ENCODE assay signal across 8 cellular contexts in the genomic region with DNA sequence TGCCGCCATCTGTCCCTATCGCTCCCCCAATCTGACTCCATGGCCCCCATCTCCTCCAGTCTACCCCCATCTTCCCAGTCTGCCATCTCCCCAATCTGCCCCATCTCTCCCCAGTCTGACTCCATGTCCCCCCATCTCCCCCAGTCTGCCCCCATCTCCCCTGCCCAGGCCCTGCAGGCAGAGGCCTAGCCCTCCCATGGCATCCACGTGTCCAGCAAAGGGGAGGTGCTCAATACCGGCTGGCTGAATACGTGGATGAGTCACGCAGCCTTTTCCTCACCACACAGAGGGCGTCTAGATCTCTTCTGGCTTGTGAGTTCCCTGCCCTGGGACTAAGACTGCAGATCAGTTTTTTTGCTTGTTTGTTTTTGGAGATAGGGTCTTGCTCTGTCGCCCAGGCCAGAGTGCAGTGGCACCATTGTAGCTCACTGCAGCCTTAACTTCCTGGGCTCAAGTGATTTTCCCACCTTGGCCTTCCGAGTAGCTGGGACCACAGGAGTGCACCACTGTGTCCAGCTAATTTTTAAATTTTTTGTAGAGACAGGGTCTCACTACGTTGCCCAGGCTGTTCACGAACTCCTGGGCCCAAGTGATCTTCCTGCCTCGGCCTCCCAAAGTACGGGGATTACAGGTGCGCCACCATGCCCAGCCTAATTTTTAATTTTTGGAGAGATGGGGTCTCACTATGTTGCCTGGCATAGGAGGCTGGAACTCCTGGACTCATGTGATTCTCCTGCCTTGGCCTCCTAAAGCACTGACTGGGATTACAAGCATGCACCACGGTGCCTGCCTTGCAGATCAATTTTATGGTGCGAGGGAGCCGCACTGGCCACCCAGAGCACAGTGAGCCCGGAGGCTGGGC. TPM values are rescaled to one million over a fixed set of nuclear protein-coding genes. Genes with fewer than 3 reads are reported as not detected.
DNase-seq lines count a peak whose midpoint lies in the region; ATAC-seq and TF ChIP-seq lines count a peak whose summit lies in the region.

No MANE protein-coding gene starts in this region.

- no peaks in the 10 kb centered on the region for H3K9me3 Mint-ChIP-seq in activated naive CD4-positive, alpha-beta T cell treated with anti-CD3 and anti-CD28 coated beads, Interleukin-2, amount 50 U/mL, for 24 hours

- H3K4me3 ChIP-seq in HUES48 (ENCODE audit: low read depth, low read length) (peak overlapping the region; percentile 71; the same call in 1 of the 2 replicates), SJSA1 (peak overlapping the region; percentile 94; the same call in 1 of the 2 replicates), neutrophil (ENCODE audit: low read depth in 1 of 2, low read length in 1 of 2) (peak overlapping the region; percentile 60 to 73)

- peaks cover 45% of the 10 kb centered on the region for H3K4me1 Mint-ChIP-seq in activated naive CD4-positive, alpha-beta T cell treated with anti-CD3 and anti-CD28 coated beads, Interleukin-2, amount 50 U/mL, for 24 hours

- DNase-seq in DMS53 treated with DMSO at 0.1 percent for 48 hours (lab: John Stamatoyannopoulos, UW; ENCODE audit: unreplicated experiment) (peak; percentile 89), SJSA1 (ENCODE audit: low read depth in 1 of 2, low spot score in 2 of 2) (peak; percentile 64 to 90), germinal center (ENCODE audit: low spot score) (peak; percentile 56)

- TF ChIP-seq CTCF in neutrophil (IDR thresholded peaks at IDR 0.05): no peak

- ATAC-seq in HG03135 (IDR thresholded peaks at IDR 0.05; ENCODE audit: unreplicated experiment): no peak

- no peaks in the 10 kb centered on the region for H3K9me3 ChIP-seq in HUES48 (ENCODE audit: control insufficient read depth, insufficient read depth, low read length)
- no peaks in the 10 kb centered on the region for H3K9me3 ChIP-seq in SJSA1 (replicated peaks)
- H3K9me3 ChIP-seq in neutrophil: no peaks in the 10 kb centered on the region

- peak overlapping the region; percentile 62 for H3K4me3 Mint-ChIP-seq in activated naive CD4-positive, alpha-beta T cell treated with anti-CD3 and anti-CD28 coated beads, Interleukin-2, amount 50 U/mL, for 24 hours

- H3K36me3 ChIP-seq in HUES48 (ENCODE audit: control insufficient read depth, insufficient read depth, low read length) (peaks cover 12% of the 10 kb centered on the region; the same call in 1 of the 2 replicates), SJSA1 (peaks cover 27% of the 10 kb centered on the region), neutrophil (no peaks in the 10 kb centered on the region)

- H3K27me3 Mint-ChIP-seq in activated naive CD4-positive, alpha-beta T cell treated with anti-CD3 and anti-CD28 coated beads, Interleukin-2, amount 50 U/mL, for 24 hours: no peaks in the 10 kb centered on the region

- no peaks in the 10 kb centered on the region for H3K36me3 Mint-ChIP-seq in activated naive CD4-positive, alpha-beta T cell treated with anti-CD3 and anti-CD28 coated beads, Interleukin-2, amount 50 U/mL, for 24 hours

- H3K4me1 ChIP-seq in HUES48 (ENCODE audit: control insufficient read depth, insufficient read depth, low read length) (no peaks in the 10 kb centered on the region), SJSA1 (replicated peaks) (peaks cover 20% of the 10 kb centered on the region), neutrophil (ENCODE audit: control insufficient read depth in 1 of 2, insufficient read depth in 1 of 2, low read depth in 1 of 2, low read length in 1 of 2) (peaks cover 17 to 23% of the 10 kb centered on the region in 2 experiments)

- H3K9ac ChIP-seq in HUES48 (ENCODE audit: low read depth, low read length): peak overlapping the region; percentile 30; the same call in 1 of the 2 replicates

- H3K27ac Mint-ChIP-seq in activated naive CD4-positive, alpha-beta T cell treated with anti-CD3 and anti-CD28 coated beads, Interleukin-2, amount 50 U/mL, for 24 hours: no peak overlapping the region

- H3K27me3 ChIP-seq in HUES48 (ENCODE audit: control insufficient read depth, insufficient read depth, low read length) (no peaks in the 10 kb centered on the region), SJSA1 (replicated peaks) (no peaks in the 10 kb centered on the region), neutrophil (peaks cover 53% of the 10 kb centered on the region)

- H3K27ac ChIP-seq in HUES48 (ENCODE audit: low read depth, low read length) (peak overlapping the region; percentile 44), SJSA1 (no peak overlapping the region), neutrophil (no peak overlapping the region), temporal lobe (ENCODE audit: low read depth, low read length) (peak overlapping the region; percentile 94)

RNA-seq across cellular contexts. Expression of a gene that starts 15.3 kb away (rescaled TPM):
- 0.08 and 0.72 TPM in 2 replicates for total RNA-seq in SJSA1 (2014; rRNA removed; shearing (Covaris generic))
- 1.2 TPM for total RNA-seq in temporal lobe

RNA-seq across cellular contexts. Expression of a gene that starts 46.0 kb away (rescaled TPM):
- total RNA-seq in SJSA1 (2014; rRNA removed; shearing (Covaris generic)): not detected in 2 replicates
- total RNA-seq in temporal lobe: not detected

RNA-seq across cellular contexts. Expression of a gene that starts 53.7 kb away (rescaled TPM):
- total RNA-seq in SJSA1 (2014; rRNA removed; shearing (Covaris generic)): 8.4 and 9.6 TPM in 2 replicates
- total RNA-seq in temporal lobe: 13.3 TPM

RNA-seq across cellular contexts. Expression of a gene that starts 58.9 kb away (rescaled TPM):
- not detected in 2 replicates for total RNA-seq in SJSA1 (2014; rRNA removed; shearing (Covaris generic))
- total RNA-seq in temporal lobe: 0.98 TPM

Comparison
In these comparisons a context has a peak if more than half of its experiments do, and no peak if none do; other contexts are left out.
1. H3K27ac ChIP-seq: peak in HUES48 (single experiment) and temporal lobe (single experiment); none in SJSA1 (single experiment) and neutrophil (single experiment).
2. Peak in every context shown above with its lines, with median percentiles within 50 percentile points of each other: DNase-seq and H3K4me3 ChIP-seq.